ENCODE assay signal across 28 cellular contexts in genomic region chr5:67106626-67107342, GRCh38.
"Had no signal": no experiment of that assay in that cellular context is flagged by ENCODE, and none has a peak within 500 bp of the region (broad histone marks: within the 10 kb centered on the region; RNA-seq: fewer than 3 reads in every experiment).

No MANE protein-coding gene starts in this region.

- H3K27ac Mint-ChIP-seq: activated naive CD4-positive, alpha-beta T cell treated with anti-CD3 and anti-CD28 coated beads for 36 hours; activated naive CD8-positive, alpha-beta T cell treated with anti-CD3 and anti-CD28 coated beads, Interleukin-2, amount 10 ng/mL, durations not matched to agents 7 days and 5 days; activated T-helper 1 cell treated with anti-CD3 and anti-CD28 coated beads, Interleukin-12 subunit alpha, Interleukin-12 subunit beta, Interleukin-2, Interleukin-4 antibody, amounts not matched to agents 30 ng/mL and 10 ng/mL and 1 ng/mL, durations not matched to agents 14 hours and 24 hours and 36 hours; stimulated activated effector memory CD8-positive, alpha-beta T cell treated with anti-CD3 and anti-CD28 coated beads, Interleukin-12 subunit alpha, Interleukin-12 subunit beta, amount 100 ng/mL, for 72 hours; stimulated activated naive CD8-positive, alpha-beta T cell treated with anti-CD3 and anti-CD28 coated beads, Interleukin-15, Interleukin-2, amounts not matched to agents 100 ng/mL and 50 ng/mL, for 24 hours; T-helper 1 cell treated with Interleukin-12 subunit alpha and Interleukin-12 subunit beta and Interleukin-4 antibody, amounts not matched to agents 30 μg/mL and 1 μg/mL, for 36 hours had no signal

- ATAC-seq: gastrocnemius medialis; left ventricle myocardium superior; stimulated activated effector memory CD8-positive, alpha-beta T cell treated with anti-CD3 and anti-CD28 coated beads, Interleukin-12 subunit alpha, Interleukin-12 subunit beta, amount 100 ng/mL, for 72 hours had no signal

- H3K36me3 ChIP-seq: breast epithelium, uterus had no signal

- H3K4me1 ChIP-seq: breast epithelium, colonic mucosa, gastrocnemius medialis, sigmoid colon, uterus had no signal

- DNase-seq: activated CD4-positive, alpha-beta T cell treated with anti-CD3 and anti-CD28 coated beads for 1 hour; activated effector memory CD4-positive, alpha-beta T cell treated with anti-CD3 and anti-CD28 coated beads, Interleukin-2, amount 50 U/mL, for 16 hours; activated naive CD4-positive, alpha-beta T cell treated with anti-CD3 and anti-CD28 coated beads for 36 hours; activated naive CD8-positive, alpha-beta T cell treated with anti-CD3 and anti-CD28 coated beads, Interleukin-2, amount 10 ng/mL, durations not matched to agents 7 days and 5 days; activated T-cell treated with anti-CD3 and anti-CD28 coated beads for 4 hours; amniotic stem cell; colonic mucosa; effector memory CD4-positive, alpha-beta T cell; erythroblast; gastrocnemius medialis; glutamatergic neuron; left ventricle myocardium superior; sigmoid colon; small intestine; stimulated activated CD4-positive, alpha-beta T cell treated with anti-CD3 and anti-CD28 coated beads, Interleukin-4, amount 100 ng/mL, for 24 hours; SW 1271; T1000; trophoblast cell; uterus had no signal

- H3K4me3 ChIP-seq: breast epithelium, colonic mucosa, gastrocnemius medialis, sigmoid colon, thoracic aorta, uterus had no signal

- H3K4me1 Mint-ChIP-seq: activated naive CD8-positive, alpha-beta T cell treated with anti-CD3 and anti-CD28 coated beads, Interleukin-2, amount 10 ng/mL, durations not matched to agents 7 days and 5 days; central memory CD8-positive, alpha-beta T cell; stimulated activated effector memory CD8-positive, alpha-beta T cell treated with anti-CD3 and anti-CD28 coated beads, Interleukin-12 subunit alpha, Interleukin-12 subunit beta, amount 100 ng/mL, for 72 hours had no signal

- H3K9me3 Mint-ChIP-seq: activated naive CD4-positive, alpha-beta T cell treated with anti-CD3 and anti-CD28 coated beads for 36 hours; activated naive CD8-positive, alpha-beta T cell treated with anti-CD3 and anti-CD28 coated beads, Interleukin-2, amount 10 ng/mL, durations not matched to agents 7 days and 5 days; activated T-helper 1 cell treated with anti-CD3 and anti-CD28 coated beads, Interleukin-12 subunit alpha, Interleukin-12 subunit beta, Interleukin-2, Interleukin-4 antibody, amounts not matched to agents 30 ng/mL and 10 ng/mL and 1 ng/mL, durations not matched to agents 14 hours and 24 hours and 36 hours; central memory CD8-positive, alpha-beta T cell; nephron; stimulated activated effector memory CD8-positive, alpha-beta T cell treated with anti-CD3 and anti-CD28 coated beads, Interleukin-12 subunit alpha, Interleukin-12 subunit beta, amount 100 ng/mL, for 72 hours; stimulated activated naive CD8-positive, alpha-beta T cell treated with anti-CD3 and anti-CD28 coated beads, Interleukin-15, Interleukin-2, amounts not matched to agents 100 ng/mL and 50 ng/mL, for 24 hours; T-helper 1 cell treated with Interleukin-12 subunit alpha and Interleukin-12 subunit beta and Interleukin-4 antibody, amounts not matched to agents 30 μg/mL and 1 μg/mL, for 36 hours had no signal

- H3K9me3 ChIP-seq: breast epithelium, colonic mucosa, gastrocnemius medialis, sigmoid colon, thoracic aorta, uterus had no signal

- H3K27me3 ChIP-seq: breast epithelium, colonic mucosa, gastrocnemius medialis, sigmoid colon, uterus had no signal

- H3K27me3 Mint-ChIP-seq: activated naive CD8-positive, alpha-beta T cell treated with anti-CD3 and anti-CD28 coated beads, Interleukin-2, amount 10 ng/mL, durations not matched to agents 7 days and 5 days; central memory CD8-positive, alpha-beta T cell; stimulated activated naive CD8-positive, alpha-beta T cell treated with anti-CD3 and anti-CD28 coated beads, Interleukin-15, Interleukin-2, amounts not matched to agents 100 ng/mL and 50 ng/mL, for 24 hours had no signal

- FAIRE-seq: islet of Langerhans, small intestine had no signal

- H3K4me3 Mint-ChIP-seq: activated naive CD4-positive, alpha-beta T cell treated with anti-CD3 and anti-CD28 coated beads for 36 hours; activated naive CD8-positive, alpha-beta T cell treated with anti-CD3 and anti-CD28 coated beads, Interleukin-2, amount 10 ng/mL, durations not matched to agents 7 days and 5 days; activated T-helper 1 cell treated with anti-CD3 and anti-CD28 coated beads, Interleukin-12 subunit alpha, Interleukin-12 subunit beta, Interleukin-2, Interleukin-4 antibody, amounts not matched to agents 30 ng/mL and 10 ng/mL and 1 ng/mL, durations not matched to agents 14 hours and 24 hours and 36 hours; central memory CD8-positive, alpha-beta T cell; nephron; stimulated activated effector memory CD8-positive, alpha-beta T cell treated with anti-CD3 and anti-CD28 coated beads, Interleukin-12 subunit alpha, Interleukin-12 subunit beta, amount 100 ng/mL, for 72 hours; stimulated activated naive CD8-positive, alpha-beta T cell treated with anti-CD3 and anti-CD28 coated beads, Interleukin-15, Interleukin-2, amounts not matched to agents 100 ng/mL and 50 ng/mL, for 24 hours; T-helper 1 cell treated with Interleukin-12 subunit alpha and Interleukin-12 subunit beta and Interleukin-4 antibody, amounts not matched to agents 30 μg/mL and 1 μg/mL, for 36 hours had no signal

- H3K27ac ChIP-seq: breast epithelium, colonic mucosa, gastrocnemius medialis, sigmoid colon, thoracic aorta, uterus had no signal
